Comparison of ENCODE assay signal across 8 cellular contexts in the genomic region with DNA sequence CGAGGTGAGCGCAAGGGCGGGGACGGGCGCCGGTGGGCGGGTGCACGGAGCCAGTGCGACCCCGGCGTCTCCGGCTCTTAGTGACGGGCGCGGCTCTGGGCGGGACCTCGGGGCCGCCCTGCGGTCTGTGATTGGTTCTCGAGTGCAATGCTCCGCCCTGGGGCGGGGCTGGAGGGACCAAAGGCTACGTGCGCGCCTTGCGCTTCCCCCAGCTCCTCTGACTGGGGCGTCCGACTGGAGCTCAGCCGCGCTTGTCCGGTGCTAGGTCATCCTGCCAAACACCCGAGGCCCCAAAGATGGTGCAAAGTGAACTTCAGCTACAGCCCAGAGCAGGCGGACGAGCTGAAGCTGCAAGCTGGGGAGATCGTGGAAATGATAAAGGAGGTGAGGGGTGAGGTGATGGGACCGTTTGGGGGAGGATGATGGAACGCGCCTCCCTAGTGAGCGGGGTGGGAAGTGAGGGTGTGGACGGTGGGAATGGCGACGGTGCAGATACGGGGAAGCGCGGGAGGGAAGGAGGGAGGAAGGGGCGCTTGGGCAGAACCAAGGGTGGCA. TPM values are rescaled to one million over a fixed set of nuclear protein-coding genes. Genes with fewer than 3 reads are reported as not detected.
DNase-seq lines count a peak whose midpoint lies in the region; ATAC-seq lines count a peak whose summit lies in the region.

No MANE protein-coding gene starts in this region.

- ATAC-seq in GM19467 (IDR thresholded peaks at IDR 0.05; ENCODE audit: unreplicated experiment), result peak; percentile 98

- H3K27ac ChIP-seq in epithelial cell of prostate, result peak overlapping the region; percentile 92

- DNase-seq in CMK (ENCODE audit: low read depth), result peak; percentile 82
- peak; percentile 94 for DNase-seq in HPDE6-E6E7 (ENCODE audit: extremely low spot score)
- peak; percentile 88 to 89 for DNase-seq in NOMO-1 (lab: John Stamatoyannopoulos, UW; ENCODE audit: unreplicated experiment in 2 of 2)
- DNase-seq in activated CD8-positive, alpha-beta memory T cell treated with anti-CD3 and anti-CD28 coated beads, Interleukin-2, amount 50 U/mL, for 48 hours, result peak; percentile 95
- DNase-seq in epithelial cell of prostate (ENCODE audit: low read depth, low spot score), result peak; percentile 55
- peak; percentile 92 for DNase-seq in mucosa of gallbladder (ENCODE audit: low spot score)
- peak; percentile 88 for DNase-seq in stimulated activated CD8-positive, alpha-beta memory T cell treated with anti-CD3 and anti-CD28 coated beads, Interleukin-4, amount 100 ng/mL, for 24 hours (ENCODE audit: low read depth)

RNA-seq across cellular contexts. Expression of a gene that starts 0.8 kb away (rescaled TPM):
- 12.1 TPM for total RNA-seq in mucosa of gallbladder

RNA-seq across cellular contexts. Expression of a gene that starts 16.5 kb away (rescaled TPM):
- 30.3 TPM for total RNA-seq in mucosa of gallbladder

Comparison
In these comparisons a context has a peak if more than half of its experiments do, and no peak if none do; other contexts are left out.
1. Peak in every context shown above with its lines: DNase-seq, ATAC-seq and H3K27ac ChIP-seq.